ENCODE assay signal across 18 cellular contexts in the genomic region with DNA sequence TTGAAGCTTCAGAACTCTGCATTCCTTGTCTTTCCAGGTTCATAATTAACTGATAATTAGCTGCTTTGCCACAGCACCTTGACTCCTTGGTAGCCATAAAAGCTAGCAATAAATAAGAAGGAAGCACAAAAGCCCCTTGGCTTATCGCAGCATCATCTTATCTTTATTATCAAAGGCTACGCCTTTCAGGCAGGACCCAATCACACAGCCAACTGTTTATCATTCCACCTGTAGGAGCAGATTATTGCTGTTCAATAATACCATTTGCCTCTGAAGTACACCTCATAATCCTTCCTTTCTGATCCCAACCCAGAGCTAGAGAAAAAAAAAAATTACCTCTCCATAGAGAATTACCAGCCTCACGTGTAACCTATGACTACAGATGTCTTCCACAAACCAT.
"Had no signal": no experiment of that assay in that cellular context is flagged by ENCODE, and none has a peak within 500 bp of the region (broad histone marks: within the 10 kb centered on the region; RNA-seq: fewer than 3 reads in every experiment).

No MANE protein-coding gene starts in this region.

- H3K4me3 ChIP-seq: lung, ovary, right lobe of liver, smooth muscle cell, thoracic aorta, tibial nerve, upper lobe of right lung, uterus had no signal

- H3K9me3 ChIP-seq: ovary, right lobe of liver, thoracic aorta, tibial nerve, upper lobe of right lung, uterus had no signal

- H3K4me1 ChIP-seq: right lobe of liver, tibial nerve, upper lobe of right lung, uterus had no signal

- H3K27ac ChIP-seq: ovary, right lobe of liver, thoracic aorta, tibial nerve, upper lobe of right lung, uterus had no signal

- DNase-seq: cortex of kidney; naive thymus-derived CD8-positive, alpha-beta T cell; occipital lobe; ovary; retina; right lobe of liver; stimulated activated CD4-positive, alpha-beta T cell treated with anti-CD3 and anti-CD28 coated beads, Interleukin-12 subunit alpha, Interleukin-12 subunit beta, amount 100 ng/mL, for 4 hours; stimulated activated CD4-positive, alpha-beta T cell treated with anti-CD3 and anti-CD28 coated beads, Interleukin-1b, Interleukin-23, amount 100 ng/mL, for 48 hours; stimulated activated CD4-positive, alpha-beta T cell treated with anti-CD3 and anti-CD28 coated beads, Interleukin-4, amount 100 ng/mL, for 1 hour; stimulated activated naive CD8-positive, alpha-beta T cell treated with anti-CD3 and anti-CD28 coated beads, Interleukin-15, Interleukin-2, amounts not matched to agents 100 U/mL and 50 U/mL, for 24 hours; upper lobe of right lung; uterus had no signal

- H3K36me3 ChIP-seq: ovary, right lobe of liver, thoracic aorta, tibial nerve, upper lobe of right lung, uterus had no signal

- ATAC-seq: left lobe of liver; naive thymus-derived CD8-positive, alpha-beta T cell; right lobe of liver; stimulated activated effector memory CD8-positive, alpha-beta T cell treated with anti-CD3 and anti-CD28 coated beads, Interleukin-12 subunit alpha, Interleukin-12 subunit beta, amount 100 ng/mL, for 72 hours; stimulated activated naive CD8-positive, alpha-beta T cell treated with anti-CD3 and anti-CD28 coated beads, Interleukin-15, Interleukin-2, amounts not matched to agents 100 U/mL and 50 U/mL, for 24 hours; upper lobe of right lung had no signal

- H3K27me3 ChIP-seq: ovary, tibial nerve, upper lobe of right lung, uterus had no signal
